In the genomic region with DNA sequence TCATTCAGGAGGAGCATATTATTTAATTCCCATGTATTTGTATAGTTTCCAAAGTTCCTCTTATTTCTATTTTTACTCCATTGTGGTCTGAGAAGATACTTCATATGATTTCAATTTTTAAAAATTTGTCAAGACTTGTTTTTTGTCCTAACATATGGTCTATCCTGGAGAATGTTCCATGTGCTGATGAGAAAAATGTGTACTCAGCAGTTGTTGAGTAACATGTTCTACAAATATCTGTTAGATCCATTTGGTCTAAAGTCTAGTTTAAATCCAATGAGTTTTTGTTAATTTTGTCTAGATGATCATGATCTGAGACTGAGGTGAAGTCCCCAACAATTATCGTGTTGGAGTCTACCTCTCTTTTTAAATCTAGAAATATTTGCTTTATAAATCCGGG, we compare ENCODE assay signal across 19 cellular contexts. TPM values are rescaled to one million over a fixed set of nuclear protein-coding genes. Genes with fewer than 3 reads are reported as not detected.
DNase-seq lines count a peak whose midpoint lies in the region; ATAC-seq and TF ChIP-seq lines count a peak whose summit lies in the region.
"Had no signal": no experiment of that assay in that cellular context is flagged by ENCODE, and none has a peak within 500 bp of the region (broad histone marks: within the 10 kb centered on the region; RNA-seq: fewer than 3 reads in every experiment).

No MANE protein-coding gene starts in this region.

- no peak overlapping the region for H3K4ac ChIP-seq in IMR-90 (ENCODE audit: low read depth, low read length)

- in situ Hi-C loops in IMR-90 (cut with MboI; ENCODE audit: low sequenced_read_pairs), result loop anchor here (25.0 kb wide), 1 partner anchor 781 kb away; no protein-coding TSS in a partner anchor

- peaks cover 3% of the 10 kb centered on the region for H3K27me3 ChIP-seq in IMR-90 (ENCODE audit: control insufficient read depth, insufficient read depth, low read length)
- no peaks in the 10 kb centered on the region for H3K27me3 ChIP-seq in liver (ENCODE audit: control insufficient read depth in 4 of 4, insufficient read depth in 4 of 4, low read length in 3 of 4)
- H3K27me3 ChIP-seq: BE2C; BLaER1 treated with 17β-estradiol and CSF1 and Interleukin-3, amounts not matched to agents 10 nM and 100 nM had no signal

- no peak overlapping the region for H2BK15ac ChIP-seq in IMR-90 (ENCODE audit: low read depth, low read length)

- H4K91ac ChIP-seq in IMR-90 (ENCODE audit: insufficient read depth, low read depth, low read length), result no peak overlapping the region

- H3K36me3 ChIP-seq in IMR-90 (ENCODE audit: control insufficient read depth, insufficient read depth, low read length) (peaks cover 17% of the 10 kb centered on the region), liver (ENCODE audit: control insufficient read depth in 4 of 4, insufficient read depth in 3 of 4, low read depth in 1 of 4, low read length in 3 of 4) (peaks cover 0 to 11% (median 3%) of the 10 kb centered on the region in 4 donors)

- H3K56ac ChIP-seq in IMR-90 (ENCODE audit: extremely low read depth, insufficient read depth, low read length), result no peak overlapping the region

- ATAC-seq in IMR-90 (ENCODE audit: low read depth) (no peak), HG02938 (IDR thresholded peaks at IDR 0.05; ENCODE audit: unreplicated experiment) (no peak)
- ATAC-seq: GM12878, GM23338, HCT116 had no signal

- H3K27ac ChIP-seq in IMR-90 (ENCODE audit: insufficient read depth, low read length), result no peak overlapping the region
- no peak overlapping the region for H3K27ac ChIP-seq in liver (ENCODE audit: low read depth in 1 of 2, low read length in 2 of 2)
- H3K27ac ChIP-seq: BLaER1 treated with 17β-estradiol and CSF1 and Interleukin-3, amounts not matched to agents 10 nM and 100 nM had no signal

- dilution Hi-C loops in IMR-90 (cut with HindIII; ENCODE audit: low sequenced_read_pairs, unreplicated experiment), result no loop called here

- no peak overlapping the region for H4K8ac ChIP-seq in IMR-90 (ENCODE audit: low read depth in 2 of 2, low read length in 2 of 2)

- H3K14ac ChIP-seq in IMR-90 (replicated peaks; ENCODE audit: low read depth, low read length), result no peak overlapping the region

- H3K9me3 ChIP-seq in IMR-90 (ENCODE audit: control insufficient read depth, insufficient read depth, low read length) (peaks cover 13% of the 10 kb centered on the region), liver (ENCODE audit: control insufficient read depth in 4 of 4, low read length in 3 of 4) (peaks cover 0 to 11% (median 5%) of the 10 kb centered on the region in 4 donors)
- H3K9me3 ChIP-seq: BE2C had no signal

- no peak overlapping the region for H3K18ac ChIP-seq in IMR-90 (ENCODE audit: low read depth, low read length)

- H3K4me1 ChIP-seq in IMR-90 (ENCODE audit: control insufficient read depth, insufficient read depth, low read length) (no peaks in the 10 kb centered on the region), liver (ENCODE audit: control insufficient read depth in 4 of 4, insufficient read depth in 4 of 4, low read length in 3 of 4) (peaks cover 0 to 7% (median 0%) of the 10 kb centered on the region in 4 donors)
- H3K4me1 ChIP-seq: BE2C had no signal

- no peak overlapping the region for H3K4me2 ChIP-seq in IMR-90 (ENCODE audit: low read depth, low read length)
- H3K4me2 ChIP-seq: GM23338 had no signal

- no peak for TF ChIP-seq POLR2A in IMR-90 (IDR thresholded peaks at IDR 0.05; ENCODE audit: low read depth, low read length)

- no peak for TF ChIP-seq RAD21 in IMR-90 (IDR thresholded peaks at IDR 0.05; ENCODE audit: low read length)
- TF ChIP-seq RAD21 in liver (IDR thresholded peaks at IDR 0.05), result no peak

- H2AK9ac ChIP-seq in IMR-90 (replicated peaks; ENCODE audit: low read depth, low read length, poor library complexity), result no peak overlapping the region

- H2BK5ac ChIP-seq in IMR-90 (ENCODE audit: low read depth, low read length, poor library complexity, severe bottlenecking), result no peak overlapping the region

- H4K5ac ChIP-seq in IMR-90 (ENCODE audit: low read depth, low read length), result no peak overlapping the region

- peaks cover 9% of the 10 kb centered on the region; the same call in 1 of the 2 replicates for H3K9me1 ChIP-seq in IMR-90 (ENCODE audit: insufficient read depth, low read length)

- no CpG with 5 or more reads among the region's 2 CpGs for WGBS in IMR-90 (ENCODE audit: extremely low coverage in 2 of 2, insufficient read length in 1 of 2), 2 experiments
- WGBS in liver, result 65% methylated on average over 2 of the region's 2 CpGs

- POLR2A ChIA-PET in IMR-90 (lab: Charles Lee; ENCODE audit: unreplicated experiment), result no interaction called here

- H2BK120ac ChIP-seq in IMR-90 (ENCODE audit: low read depth, low read length), result no peak overlapping the region

- no TSS peak for BruUV-seq in IMR-90 (replicated peaks; lab: Mats Ljungman, UMichigan)

- TF ChIP-seq CTCF in IMR-90 (conservative IDR thresholded peaks at IDR 0.05; ENCODE audit: low read depth, low read length) (no peak), liver (IDR thresholded peaks at IDR 0.05; ENCODE audit: low read depth, low read length, missing input control) (no peak)

- no peak overlapping the region for H2AFZ ChIP-seq in IMR-90 (replicated peaks; ENCODE audit: low read length, poor library complexity)
- H2AFZ ChIP-seq: GM23338 had no signal

- no peaks in the 10 kb centered on the region for H4K20me1 ChIP-seq in IMR-90 (ENCODE audit: insufficient read depth, low read length)

- no peak overlapping the region for H2AK5ac ChIP-seq in IMR-90 (ENCODE audit: low read depth, low read length)

- H3K4me3 ChIP-seq in IMR-90 (ENCODE audit: insufficient read depth, low read depth, low read length) (no peak overlapping the region), liver (ENCODE audit: low read depth in 1 of 3, low read length in 3 of 3) (no peak overlapping the region)
- H3K4me3 ChIP-seq: BLaER1 treated with 17β-estradiol and CSF1 and Interleukin-3, amounts not matched to agents 10 nM and 100 nM; GM12878; GM23338 had no signal

- H3K9ac ChIP-seq in IMR-90 (ENCODE audit: low read depth, low read length) (no peak overlapping the region), liver (ENCODE audit: low read depth in 1 of 2, low read length in 2 of 2) (no peak overlapping the region)
- H3K9ac ChIP-seq: BLaER1 treated with 17β-estradiol and CSF1 and Interleukin-3, amounts not matched to agents 10 nM and 100 nM had no signal

- DNase-seq in IMR-90, result no peak
- DNase-seq in fibroblast of gingiva (ENCODE audit: low read depth), result peak; percentile 52
- no peak for DNase-seq in epidermal melanocyte (ENCODE audit: insufficient read length, low spot score)
- DNase-seq in NCI-H748 (lab: John Stamatoyannopoulos, UW; ENCODE audit: unreplicated experiment), result no peak
- DNase-seq: AML-193; BE2C; CD4-positive, alpha-beta T cell; CD8-positive, alpha-beta memory T cell; DMS 273 treated with DMSO at 0.1 percent for 48 hours; DMS79; EL; GDM1; H9 had no signal

- H3K79me1 ChIP-seq in IMR-90 (ENCODE audit: low read depth in 1 of 2, low read length in 2 of 2), result 0 out of 4 replicates have a peak, but pooled peaks cover 0 to 7% of the 10 kb centered on the region in 2 experiments

- intact Hi-C loops in IMR-90 (cut with micrococcal nuclease), result no loop called here

- no peak overlapping the region for H3K23ac ChIP-seq in IMR-90 (ENCODE audit: low read depth, low read length)

- CTCF ChIA-PET in IMR-90 (lab: Yijun Ruan, JAX), result no interaction called here

- H2BK20ac ChIP-seq in IMR-90 (ENCODE audit: low read depth, low read length), result no peak overlapping the region

TF ChIP-seq in IMR-90, 13 proteins besides CTCF, POLR2A, EP300 and RAD21:
- TF ChIP-seq MAFK (IDR thresholded peaks at IDR 0.05; ENCODE audit: low read depth, low read length) (0 out of 2 replicates have a peak, but pooled peaks have one; percentile 16), RCOR1 (IDR thresholded peaks at IDR 0.05; ENCODE audit: insufficient replicate concordance, low read length) (no peak)
TF ChIP-seq in IMR-90: peak in this region for 1.

TF ChIP-seq in liver, 16 proteins besides CTCF, POLR2A, EP300 and RAD21:
- TF ChIP-seq, protein P1, sequence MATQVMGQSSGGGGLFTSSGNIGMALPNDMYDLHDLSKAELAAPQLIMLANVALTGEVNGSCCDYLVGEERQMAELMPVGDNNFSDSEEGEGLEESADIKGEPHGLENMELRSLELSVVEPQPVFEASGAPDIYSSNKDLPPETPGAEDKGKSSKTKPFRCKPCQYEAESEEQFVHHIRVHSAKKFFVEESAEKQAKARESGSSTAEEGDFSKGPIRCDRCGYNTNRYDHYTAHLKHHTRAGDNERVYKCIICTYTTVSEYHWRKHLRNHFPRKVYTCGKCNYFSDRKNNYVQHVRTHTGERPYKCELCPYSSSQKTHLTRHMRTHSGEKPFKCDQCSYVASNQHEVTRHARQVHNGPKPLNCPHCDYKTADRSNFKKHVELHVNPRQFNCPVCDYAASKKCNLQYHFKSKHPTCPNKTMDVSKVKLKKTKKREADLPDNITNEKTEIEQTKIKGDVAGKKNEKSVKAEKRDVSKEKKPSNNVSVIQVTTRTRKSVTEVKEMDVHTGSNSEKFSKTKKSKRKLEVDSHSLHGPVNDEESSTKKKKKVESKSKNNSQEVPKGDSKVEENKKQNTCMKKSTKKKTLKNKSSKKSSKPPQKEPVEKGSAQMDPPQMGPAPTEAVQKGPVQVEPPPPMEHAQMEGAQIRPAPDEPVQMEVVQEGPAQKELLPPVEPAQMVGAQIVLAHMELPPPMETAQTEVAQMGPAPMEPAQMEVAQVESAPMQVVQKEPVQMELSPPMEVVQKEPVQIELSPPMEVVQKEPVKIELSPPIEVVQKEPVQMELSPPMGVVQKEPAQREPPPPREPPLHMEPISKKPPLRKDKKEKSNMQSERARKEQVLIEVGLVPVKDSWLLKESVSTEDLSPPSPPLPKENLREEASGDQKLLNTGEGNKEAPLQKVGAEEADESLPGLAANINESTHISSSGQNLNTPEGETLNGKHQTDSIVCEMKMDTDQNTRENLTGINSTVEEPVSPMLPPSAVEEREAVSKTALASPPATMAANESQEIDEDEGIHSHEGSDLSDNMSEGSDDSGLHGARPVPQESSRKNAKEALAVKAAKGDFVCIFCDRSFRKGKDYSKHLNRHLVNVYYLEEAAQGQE (IDR thresholded peaks at IDR 0.05), result no peak
- TF ChIP-seq HNF4A (conservative IDR thresholded peaks at IDR 0.05), result peak; percentile 47 to 56

RNA-seq across cellular contexts. Expression of gene PSMG1, which starts 14.5 kb away (rescaled TPM):
- total RNA-seq in IMR-90 (2012; rRNA removed), result 37.8 and 51.1 TPM in 2 replicates
- 34.6 and 45.4 TPM in 2 replicates for polyA plus RNA-seq in IMR-90 (2012; rRNA removed)
- polyA plus RNA-seq in IMR-90 (2012; cell fraction: cytosol; rRNA removed), result 10.1 and 14.3 TPM in 2 replicates
- polyA plus RNA-seq in IMR-90 (2012; cell fraction: nucleus; rRNA removed; ENCODE audit: low replicate concordance), result 1.8 and 29.8 TPM in 2 replicates
- total RNA-seq in liver, result 10 to 100 TPM; 23.9 to 31.5 TPM
- 10 to 100 TPM; 29.8 to 32.3 TPM for polyA plus RNA-seq in liver
